Comparison of ENCODE assay signal across 8 cellular contexts in the genomic region with DNA sequence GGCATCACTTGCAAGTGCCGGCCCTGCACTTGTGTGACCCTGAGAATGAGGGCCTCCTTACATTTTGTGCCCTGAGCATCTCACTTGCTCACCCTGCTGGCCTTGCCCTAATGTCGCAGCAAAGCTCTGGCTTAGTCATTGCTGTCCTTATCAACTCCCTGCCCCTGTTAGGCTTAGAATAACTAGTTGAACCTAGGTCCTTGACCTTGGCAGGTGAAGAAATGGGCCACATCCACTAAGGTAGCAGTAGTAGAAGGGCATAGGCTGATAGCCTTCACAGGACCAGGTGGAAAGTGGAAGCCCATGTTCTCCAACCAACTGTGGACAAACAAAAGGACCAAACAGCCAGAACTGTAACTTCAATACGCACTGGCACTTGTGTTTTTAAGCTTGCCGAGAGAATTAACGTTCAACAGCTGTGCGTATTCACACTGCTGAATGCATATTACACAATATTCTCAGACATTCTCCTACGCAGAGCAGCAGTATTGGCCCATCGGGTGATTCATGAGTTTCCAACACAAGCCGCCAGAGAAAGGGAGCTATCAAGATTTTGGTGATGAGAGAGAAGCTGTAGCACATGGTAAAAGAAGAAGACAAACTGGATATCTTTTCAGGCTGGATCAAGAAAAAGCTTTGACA. TPM values are rescaled to one million over a fixed set of nuclear protein-coding genes. Genes with fewer than 3 reads are reported as not detected.
A peak's percentile ranks its signal among the peaks of the same experiment; 100 is the strongest.
DNase-seq lines count a peak whose midpoint lies in the region; ATAC-seq and TF ChIP-seq lines count a peak whose summit lies in the region.

No MANE protein-coding gene starts in this region.

- CTCF ChIA-PET in AG04450 (lab: Charles Lee), result interaction anchor here (1.3 kb wide), 1 partner anchor 66 kb away, joined by 3 read pairs; no protein-coding TSS in a partner anchor

- H3K4me1 ChIP-seq in suprapubic skin, result peaks cover 51% of the 10 kb centered on the region

- no peaks in the 10 kb centered on the region for H3K36me3 Mint-ChIP-seq in immature natural killer cell

- no peak for TF ChIP-seq POLR2A in suprapubic skin (IDR thresholded peaks at IDR 0.05)

- 59% methylated on average over 9 of the region's 9 CpGs for WGBS in suprapubic skin

- H3K36me3 ChIP-seq in suprapubic skin, result no peaks in the 10 kb centered on the region

- H3K9me3 ChIP-seq in AG04450 (ENCODE audit: control insufficient read depth, insufficient read depth, low read length) (no peaks in the 10 kb centered on the region; the same call in 1 of the 2 replicates), suprapubic skin (no peaks in the 10 kb centered on the region)

- H3K27me3 ChIP-seq in AG04450 (ENCODE audit: control insufficient read depth, insufficient read depth, low read length), result peaks cover 2% of the 10 kb centered on the region
- H3K27me3 ChIP-seq in suprapubic skin, result no peaks in the 10 kb centered on the region

- POLR2A ChIA-PET in AG04450 (lab: Yijun Ruan, JAX), result interaction anchor here (0.6 kb wide), 3 partner anchors 26 to 485 kb away, joined by 3 read pairs; a partner anchor contains a TSS

- no peak for TF ChIP-seq EP300 in suprapubic skin (IDR thresholded peaks at IDR 0.05)

- H3K9me3 Mint-ChIP-seq in immature natural killer cell, result no peaks in the 10 kb centered on the region

- no peak overlapping the region for H3K27ac Mint-ChIP-seq in immature natural killer cell

- TF ChIP-seq CTCF in AG04450 (IDR thresholded peaks at IDR 0.05; ENCODE audit: low read depth, low read length) (peak; percentile 15; the same call in 1 of the 2 replicates), GM12875 (IDR thresholded peaks at IDR 0.05; ENCODE audit: borderline replicate concordance, insufficient read depth, low read depth, low read length) (peak; percentile 60), suprapubic skin (IDR thresholded peaks at IDR 0.05) (peak in 1 of 2 donors; percentile 36)

- H3K4me3 Mint-ChIP-seq in immature natural killer cell, result no peak overlapping the region

- H3K27ac ChIP-seq in AG04450 (ENCODE audit: low read depth, low read length) (no peak overlapping the region), suprapubic skin (peak overlapping the region; percentile 74)

- peak; percentile 18 for DNase-seq in AG04450 (ENCODE audit: low read depth, low spot score)
- peak; percentile 84 to 98 for DNase-seq in NOMO-1 (lab: John Stamatoyannopoulos, UW; ENCODE audit: unreplicated experiment in 2 of 2)
- DNase-seq in amniotic epithelial cell (ENCODE audit: low read depth), result peak; percentile 83
- peak in 2 of 3 donors; percentile 7 to 19 for DNase-seq in immature natural killer cell
- DNase-seq in suprapubic skin (ENCODE audit: low spot score in 2 of 2), result peak in 1 of 2 donors; percentile 80

- no peaks in the 10 kb centered on the region for H3K4me1 Mint-ChIP-seq in immature natural killer cell

- peaks cover 0 to 1% (median 0%) of the 10 kb centered on the region in 3 donors for H3K27me3 Mint-ChIP-seq in immature natural killer cell (ENCODE audit: low read depth in 3 of 3)

- H3K4me3 ChIP-seq in AG04450 (ENCODE audit: low read depth, low read length), result no peak overlapping the region
- no peak overlapping the region for H3K4me3 ChIP-seq in GM12875 (ENCODE audit: low read depth, low read length)
- H3K4me3 ChIP-seq in suprapubic skin, result no peak overlapping the region

- ATAC-seq in GM21737 (IDR thresholded peaks at IDR 0.05; ENCODE audit: unreplicated experiment) (no peak), GM18873 (IDR thresholded peaks at IDR 0.05; ENCODE audit: low FRiP score, unreplicated experiment) (no peak)

RNA-seq across cellular contexts. Expression of a gene that starts 27.7 kb away (rescaled TPM):
- 0.31 and 0.46 TPM in 2 replicates for polyA plus RNA-seq in AG04450 (2011; rRNA removed)
- 0.28 and 0.43 TPM in 2 replicates for polyA minus RNA-seq in AG04450 (2011; rRNA and poly(A)+ RNA removed)
- under 1 TPM in 1 of 3 donors, not detected in 2; 0.17 TPM for polyA plus RNA-seq in immature natural killer cell
- 10 to 100 TPM; 64.5 to 92.0 (median 83.9) TPM for total RNA-seq in suprapubic skin
